Comparison of ENCODE assay signal across 10 cellular contexts in the genomic region with DNA sequence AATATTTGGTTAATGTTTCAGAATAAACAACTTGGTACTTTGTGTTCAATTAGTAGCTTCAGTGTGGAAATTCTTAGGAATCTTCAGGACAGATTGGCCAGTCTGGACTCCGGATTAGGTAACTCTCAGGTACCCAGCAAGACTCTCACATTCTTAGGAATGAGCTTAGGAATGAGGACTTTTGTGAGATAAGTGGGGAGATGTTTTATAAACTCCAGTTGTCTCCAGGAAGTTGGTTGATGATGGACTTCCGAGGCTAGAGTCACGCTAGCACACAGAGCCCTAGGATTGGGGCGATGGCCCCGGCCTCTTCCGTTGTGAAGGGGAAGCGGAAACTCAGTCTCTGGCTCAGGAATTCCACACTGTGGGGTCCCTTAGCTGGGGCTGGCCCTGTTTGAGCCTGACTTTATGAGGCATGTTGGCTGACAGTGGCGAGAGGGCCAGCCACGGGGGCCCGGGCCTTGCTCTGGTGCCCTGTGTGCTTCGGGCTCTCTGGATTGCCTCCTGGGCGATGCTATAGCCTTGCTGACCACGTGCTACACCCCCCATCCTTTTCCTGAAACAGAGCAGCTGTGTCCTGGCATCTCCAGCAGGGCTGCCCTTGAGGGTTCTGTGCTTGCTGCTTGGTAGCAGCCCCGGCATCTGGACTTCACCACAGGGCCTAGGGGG. TPM values are rescaled to one million over a fixed set of nuclear protein-coding genes. Genes with fewer than 3 reads are reported as not detected.
A peak's percentile ranks its signal among the peaks of the same experiment; 100 is the strongest.
DNase-seq lines count a peak whose midpoint lies in the region; FAIRE-seq and TF ChIP-seq lines count a peak whose summit lies in the region.
"Had no signal": no experiment of that assay in that cellular context is flagged by ENCODE, and none has a peak within 500 bp of the region (broad histone marks: within the 10 kb centered on the region; RNA-seq: fewer than 3 reads in every experiment).

No MANE protein-coding gene starts in this region.

- H3K27ac ChIP-seq in BLaER1 (peak overlapping the region; percentile 67), left ventricle myocardium inferior (replicated peaks) (peak overlapping the region; percentile 78)

- TF ChIP-seq POLR2A in GM12891 (IDR thresholded peaks at IDR 0.05; ENCODE audit: low read depth, low read length): no peak

- peaks cover 99% of the 10 kb centered on the region for H4K20me1 ChIP-seq in BLaER1

- DNase-seq in SW480 (ENCODE audit: low spot score): peak; percentile 22
- no peak for DNase-seq in left ventricle myocardium inferior
- peak in 6 of 10 donors; percentile 58 to 94 (median 67) for DNase-seq in posterior cingulate gyrus
- DNase-seq in GM12891 (ENCODE audit: insufficient read length, low spot score): no peak
- DNase-seq in KBM-7: no peak
- DNase-seq in mesenteric fat pad (ENCODE audit: low spot score): no peak
- no peak for DNase-seq in dedifferentiated amniotic fluid mesenchymal stem cell (ENCODE audit: extremely low spot score)
- DNase-seq: activated CD4-positive, alpha-beta T cell treated with anti-CD3 and anti-CD28 coated beads for 48 hours; stimulated activated CD4-positive, alpha-beta T cell treated with anti-CD3 and anti-CD28 coated beads, Interleukin-4, amount 100 ng/mL, for 24 hours had no signal

- H3K4me1 ChIP-seq in BLaER1 (peaks cover 40% of the 10 kb centered on the region), left ventricle myocardium inferior (peaks cover 21% of the 10 kb centered on the region)

- peak overlapping the region; percentile 51; the same call in 1 of the 2 replicates for H3K9ac ChIP-seq in BLaER1

- intact Hi-C loops in left ventricle myocardium inferior (cut with micrococcal nuclease): no loop called here
- intact Hi-C loops in posterior cingulate gyrus (cut with DNase I): no loop called here

- H3K4me3 ChIP-seq in BLaER1 (no peak overlapping the region), left ventricle myocardium inferior (no peak overlapping the region)

- in situ Hi-C loops in KBM-7 (cut with MboI; ENCODE audit: low pct_unique_long_range_greater_than_20kb, low sequenced_read_pairs): no loop called here

- no peak for FAIRE-seq in GM12891 (lab: Jason Lieb, UNC)

- H3K9me3 ChIP-seq in BLaER1: no peaks in the 10 kb centered on the region
- no peaks in the 10 kb centered on the region for H3K9me3 ChIP-seq in left ventricle myocardium inferior (replicated peaks)

- no peak for TF ChIP-seq CTCF in left ventricle myocardium inferior (IDR thresholded peaks at IDR 0.05; ENCODE audit: borderline replicate concordance)

- H3K4me2 ChIP-seq in BLaER1: peak overlapping the region; percentile 70

- H3K27me3 ChIP-seq in BLaER1 (no peaks in the 10 kb centered on the region), left ventricle myocardium inferior (ENCODE audit: low read depth) (no peaks in the 10 kb centered on the region)

- peaks cover 36% of the 10 kb centered on the region for H3K36me3 ChIP-seq in BLaER1
- peaks cover 14% of the 10 kb centered on the region for H3K36me3 ChIP-seq in left ventricle myocardium inferior

TF ChIP-seq in GM12891, 5 proteins besides CTCF, POLR2A, EP300 and RAD21:
- no peak for TF ChIP-seq SPI1 (IDR thresholded peaks at IDR 0.05; ENCODE audit: low read depth, low read length)
- no peak for TF ChIP-seq TAF1 (IDR thresholded peaks at IDR 0.05; ENCODE audit: low read depth, low read length)
- TF ChIP-seq POU2F2 (IDR thresholded peaks at IDR 0.05; ENCODE audit: low read depth, low read length): no peak
- TF ChIP-seq PAX5 (IDR thresholded peaks at IDR 0.05; ENCODE audit: insufficient read depth, low read length, severe bottlenecking): no peak
- no peak for TF ChIP-seq POLR2AphosphoS5 (IDR thresholded peaks at IDR 0.05; ENCODE audit: low read depth, low read length)

RNA-seq across cellular contexts. Expression of gene RAB11FIP3, which starts 32.4 kb away (rescaled TPM):
- total RNA-seq in left ventricle myocardium inferior (27.4 TPM), mesenteric fat pad (35.2 TPM)
- polyA plus RNA-seq in GM12891 (2012; ENCODE audit: low read depth, missing spikeins): 11.2 TPM

RNA-seq across cellular contexts. Expression of gene DECR2, which starts 56.2 kb away (rescaled TPM):
- total RNA-seq in left ventricle myocardium inferior: 8.4 TPM
- polyA plus RNA-seq in GM12891 (2012; ENCODE audit: low read depth, missing spikeins): 8.3 TPM
- total RNA-seq in mesenteric fat pad: 21.8 TPM

Comparison
In these comparisons a context has a peak if more than half of its experiments do, and no peak if none do; other contexts are left out.
1. DNase-seq: peak in SW480 (single experiment) and posterior cingulate gyrus (6 of 10); none in left ventricle myocardium inferior (single experiment), GM12891 (single experiment), KBM-7 (single experiment), mesenteric fat pad (single experiment) and dedifferentiated amniotic fluid mesenchymal stem cell (single experiment).